1 cellular context compared by ENCODE assay signal in the genomic region with DNA sequence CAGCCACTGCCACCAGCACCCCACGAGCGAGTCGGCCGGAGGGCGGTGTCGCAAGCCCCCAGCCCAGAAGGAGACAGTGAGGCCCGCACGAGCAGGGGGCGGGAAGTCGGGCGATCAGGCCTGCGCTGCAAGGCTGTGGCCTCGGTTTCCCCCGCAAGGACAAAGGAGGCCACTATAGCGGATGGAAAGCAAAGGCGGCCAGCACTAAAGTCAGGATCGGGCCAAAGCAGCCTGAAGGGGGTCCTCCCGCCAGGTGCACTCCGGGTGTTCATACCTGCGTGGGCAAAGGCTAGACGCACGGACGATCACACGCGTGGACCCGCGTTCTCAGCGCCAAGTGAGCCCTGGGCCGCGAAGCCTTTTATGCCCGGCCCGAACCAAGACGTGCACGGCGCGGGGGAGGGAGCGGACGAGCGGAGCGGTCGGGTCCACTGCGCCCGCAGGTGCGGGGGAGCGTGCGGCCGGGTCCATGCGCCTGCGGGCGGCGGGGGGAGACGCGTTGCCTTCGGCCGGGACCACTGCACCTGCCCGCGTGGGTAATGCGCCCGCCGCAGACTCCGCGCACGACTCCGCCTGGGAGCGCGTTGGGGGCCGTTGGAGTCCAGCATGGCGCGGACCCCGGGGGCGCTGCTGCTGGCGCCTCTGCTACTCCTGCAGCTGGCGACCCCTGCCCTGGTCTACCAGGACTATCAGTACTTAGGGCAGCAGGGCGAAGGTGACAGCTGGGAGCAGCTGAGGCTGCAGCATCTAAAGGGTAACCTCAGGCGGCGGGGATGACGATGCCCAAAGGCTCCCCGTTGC.
A peak's percentile ranks its signal among the peaks of the same experiment; 100 is the strongest.
TF ChIP-seq lines count a peak whose summit lies in the region.

Gene PRDX2, minus strand, starts transcription at position 335 of the 801 bp plus-strand sequence. CDS start 539 bp downstream, outside the sequence.
Gene THSD8, plus strand, starts transcription at position 604 of the 801 bp plus-strand sequence. Its CDS starts 3 bp downstream, at position 607.

TF ChIP-seq in K562, 482 proteins besides CTCF, POLR2A, EP300 and RAD21 (continued from another document and continues in another):
- TF ChIP-seq ZNF277 (CRISPR knock-in tag; IDR thresholded peaks at IDR 0.05; ENCODE audit: borderline replicate concordance) (no peak), TARDBP (IDR thresholded peaks at IDR 0.05) (no peak), MAFF (IDR thresholded peaks at IDR 0.05; ENCODE audit: low read length) (peak; percentile 13; the same call in 1 of the 2 replicates), MAZ (CRISPR knock-in tag; conservative IDR thresholded peaks at IDR 0.05 in 1 of 2, IDR thresholded peaks at IDR 0.05 in 1 of 2) (peak; percentile 82 to 88; a peak in 3 of 4 replicates), ETV5 (CRISPR knock-in tag; IDR thresholded peaks at IDR 0.05; ENCODE audit: low read depth) (peak; percentile 20; the same call in 1 of the 2 replicates), MAFK (IDR thresholded peaks at IDR 0.05; ENCODE audit: low read length) (no peak), GATAD2A (IDR thresholded peaks at IDR 0.05) (peak; percentile 25; the same call in 1 of the 2 replicates), POLR2B (IDR thresholded peaks at IDR 0.05; ENCODE audit: low read depth, partially characterized antibody) (peak; percentile 88), FOXK1 (CRISPR knock-in tag; IDR thresholded peaks at IDR 0.05; ENCODE audit: borderline replicate concordance) (peak; percentile 92; the same call in 1 of the 2 replicates), TAF15 (IDR thresholded peaks at IDR 0.05; ENCODE audit: low read depth, low read length) (no peak), NR0B1 (IDR thresholded peaks at IDR 0.05; ENCODE audit: partially characterized antibody) (no peak), ATF6 (CRISPR knock-in tag; IDR thresholded peaks at IDR 0.05) (0 out of 2 replicates have a peak, but pooled peaks have one; percentile 13), NFXL1 (CRISPR knock-in tag; IDR thresholded peaks at IDR 0.05) (no peak), SREBF2 (CRISPR knock-in tag; IDR thresholded peaks at IDR 0.05) (no peak), ZNF12 (CRISPR knock-in tag; IDR thresholded peaks at IDR 0.05) (no peak; the same call in 1 of the 2 replicates), ZNF436 (CRISPR knock-in tag; IDR thresholded peaks at IDR 0.05) (no peak), ELK3 (CRISPR knock-in tag; IDR thresholded peaks at IDR 0.05) (no peak), IRF1 (CRISPR knock-in tag; IDR thresholded peaks at IDR 0.05; ENCODE audit: borderline replicate concordance) (no peak), ZNF165 (CRISPR knock-in tag; IDR thresholded peaks at IDR 0.05; ENCODE audit: borderline replicate concordance) (no peak), CBX8 (IDR thresholded peaks at IDR 0.05; ENCODE audit: borderline replicate concordance, extremely low read depth, low read depth, low read length, poor library complexity, severe bottlenecking) (no peak), RFX1 (IDR thresholded peaks at IDR 0.05) (no peak), L3MBTL2 (IDR thresholded peaks at IDR 0.05) (peak; percentile 87), RBM25 (IDR thresholded peaks at IDR 0.05; ENCODE audit: low read depth, low read length, severe bottlenecking) (peak; percentile 52), PPARD (CRISPR knock-in tag; IDR thresholded peaks at IDR 0.05) (no peak), U2AF1 (optimal IDR thresholded peaks at IDR 0.05; ENCODE audit: low read depth, low read length) (peak; percentile 98), ZNF282 (CRISPR knock-in tag; IDR thresholded peaks at IDR 0.05) (peak; percentile 92; the same call in 1 of the 2 replicates), ZNF609 (CRISPR knock-in tag; IDR thresholded peaks at IDR 0.05; ENCODE audit: borderline replicate concordance) (peak; percentile 92; the same call in 1 of the 2 replicates), GTF2F1 (IDR thresholded peaks at IDR 0.05; ENCODE audit: low read depth, low read length) (peak; percentile 82; the same call in 1 of the 2 replicates), ZBTB11 (CRISPR knock-in tag; IDR thresholded peaks at IDR 0.05) (peak in 1 of 3 experiments; percentile 47; a peak in 1 of 6 replicates), KAT8 (IDR thresholded peaks at IDR 0.05; ENCODE audit: low read depth) (no peak), SIN3A (IDR thresholded peaks at IDR 0.05; ENCODE audit: borderline replicate concordance in 2 of 2, control insufficient read depth in 1 of 2, low read depth in 2 of 2, low read length in 2 of 2) (peak; percentile 72 to 87), EHMT2 (IDR thresholded peaks at IDR 0.05) (no peak), TEAD2 (tag; IDR thresholded peaks at IDR 0.05) (no peak), CBFB (CRISPR knock-in tag; IDR thresholded peaks at IDR 0.05) (peak; percentile 42), TEAD4 (IDR thresholded peaks at IDR 0.05; ENCODE audit: low read length) (no peak), TEAD4 (CRISPR knock-in tag; IDR thresholded peaks at IDR 0.05; ENCODE audit: borderline replicate concordance) (no peak), THRB (CRISPR knock-in tag; conservative IDR thresholded peaks at IDR 0.05) (no peak), WHSC1 (IDR thresholded peaks at IDR 0.05; ENCODE audit: low read length) (no peak), TCF7L2 (IDR thresholded peaks at IDR 0.05; ENCODE audit: low read depth, low read length) (peak; percentile 99), NFRKB (IDR thresholded peaks at IDR 0.05; ENCODE audit: low read depth) (no peak; the same call in 1 of the 2 replicates)
- TF ChIP-seq, protein P1, sequence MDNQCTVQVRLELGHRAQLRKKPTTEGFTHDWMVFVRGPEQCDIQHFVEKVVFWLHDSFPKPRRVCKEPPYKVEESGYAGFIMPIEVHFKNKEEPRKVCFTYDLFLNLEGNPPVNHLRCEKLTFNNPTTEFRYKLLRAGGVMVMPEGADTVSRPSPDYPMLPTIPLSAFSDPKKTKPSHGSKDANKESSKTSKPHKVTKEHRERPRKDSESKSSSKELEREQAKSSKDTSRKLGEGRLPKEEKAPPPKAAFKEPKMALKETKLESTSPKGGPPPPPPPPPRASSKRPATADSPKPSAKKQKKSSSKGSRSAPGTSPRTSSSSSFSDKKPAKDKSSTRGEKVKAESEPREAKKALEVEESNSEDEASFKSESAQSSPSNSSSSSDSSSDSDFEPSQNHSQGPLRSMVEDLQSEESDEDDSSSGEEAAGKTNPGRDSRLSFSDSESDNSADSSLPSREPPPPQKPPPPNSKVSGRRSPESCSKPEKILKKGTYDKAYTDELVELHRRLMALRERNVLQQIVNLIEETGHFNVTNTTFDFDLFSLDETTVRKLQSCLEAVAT (IDR thresholded peaks at IDR 0.05) = peak in 1 of 2 experiments; percentile 68; a peak in 1 of 4 replicates
